In genomic region chr14:63555572-63555971, GRCh38 we compare ENCODE assay signal across 18 cellular contexts.
"Had no signal": no experiment of that assay in that cellular context is flagged by ENCODE, and none has a peak within 500 bp of the region (broad histone marks: within the 10 kb centered on the region; RNA-seq: fewer than 3 reads in every experiment).

No MANE protein-coding gene starts in this region.

- H3K27me3 Mint-ChIP-seq: central memory CD8-positive, alpha-beta T cell had no signal

- H3K4me3 Mint-ChIP-seq: activated B cell treated with CpG ODN at 0.5 μM for 24 hours; activated CD4-positive, alpha-beta T cell treated with anti-CD3 and anti-CD28 coated beads, Interleukin-2, amount 10 ng/mL, durations not matched to agents 24 days and 14 days; activated naive CD4-positive, alpha-beta T cell treated with anti-CD3 and anti-CD28 coated beads for 36 hours; central memory CD8-positive, alpha-beta T cell; dendritic cell treated with granulocyte-macrophage colony-stimulating factor and Interleukin-4, amounts not matched to agents 40 ng/mL and 50 ng/mL, for 4 days; endodermal cell; nephron; T-helper 2 cell treated with Interferon-gamma antibody and Interleukin-4, amounts not matched to agents 5 μg/mL and 100 μg/mL, for 36 hours had no signal

- H3K9me3 Mint-ChIP-seq: activated CD4-positive, alpha-beta T cell treated with anti-CD3 and anti-CD28 coated beads, Interleukin-2, amount 10 ng/mL, durations not matched to agents 24 days and 14 days; activated naive CD4-positive, alpha-beta T cell treated with anti-CD3 and anti-CD28 coated beads for 36 hours; central memory CD8-positive, alpha-beta T cell; dendritic cell treated with granulocyte-macrophage colony-stimulating factor and Interleukin-4, amounts not matched to agents 40 ng/mL and 50 ng/mL, for 4 days; endodermal cell; nephron; T-helper 2 cell treated with Interferon-gamma antibody and Interleukin-4, amounts not matched to agents 5 μg/mL and 100 μg/mL, for 36 hours had no signal

- DNase-seq: activated B cell treated with CpG ODN at 0.5 μM for 24 hours; activated CD4-positive, alpha-beta T cell treated with anti-CD3 and anti-CD28 coated beads, Interleukin-2, amount 10 ng/mL, durations not matched to agents 24 days and 14 days; activated effector memory CD4-positive, alpha-beta T cell treated with Interleukin-2 at 50 U/mL for 16 hours; activated naive CD4-positive, alpha-beta T cell treated with anti-CD3 and anti-CD28 coated beads for 36 hours; anterior cingulate cortex; endodermal cell; foreskin fibroblast; head of caudate nucleus; hippocampal formation; left cardiac atrium; left ventricle myocardium superior; right cardiac atrium; spleen; T-helper 1 cell had no signal

- H3K4me1 Mint-ChIP-seq: activated B cell treated with CpG ODN at 0.5 μM for 24 hours; central memory CD8-positive, alpha-beta T cell; endodermal cell; nephron had no signal

- H3K27ac Mint-ChIP-seq: activated B cell treated with CpG ODN at 0.5 μM for 24 hours; activated CD4-positive, alpha-beta T cell treated with anti-CD3 and anti-CD28 coated beads, Interleukin-2, amount 10 ng/mL, durations not matched to agents 24 days and 14 days; activated naive CD4-positive, alpha-beta T cell treated with anti-CD3 and anti-CD28 coated beads for 36 hours; dendritic cell treated with granulocyte-macrophage colony-stimulating factor and Interleukin-4, amounts not matched to agents 40 ng/mL and 50 ng/mL, for 4 days; endodermal cell; nephron; T-helper 2 cell treated with Interferon-gamma antibody and Interleukin-4, amounts not matched to agents 5 μg/mL and 100 μg/mL, for 36 hours had no signal
